1 cellular context compared by ENCODE assay signal in the genomic region with DNA sequence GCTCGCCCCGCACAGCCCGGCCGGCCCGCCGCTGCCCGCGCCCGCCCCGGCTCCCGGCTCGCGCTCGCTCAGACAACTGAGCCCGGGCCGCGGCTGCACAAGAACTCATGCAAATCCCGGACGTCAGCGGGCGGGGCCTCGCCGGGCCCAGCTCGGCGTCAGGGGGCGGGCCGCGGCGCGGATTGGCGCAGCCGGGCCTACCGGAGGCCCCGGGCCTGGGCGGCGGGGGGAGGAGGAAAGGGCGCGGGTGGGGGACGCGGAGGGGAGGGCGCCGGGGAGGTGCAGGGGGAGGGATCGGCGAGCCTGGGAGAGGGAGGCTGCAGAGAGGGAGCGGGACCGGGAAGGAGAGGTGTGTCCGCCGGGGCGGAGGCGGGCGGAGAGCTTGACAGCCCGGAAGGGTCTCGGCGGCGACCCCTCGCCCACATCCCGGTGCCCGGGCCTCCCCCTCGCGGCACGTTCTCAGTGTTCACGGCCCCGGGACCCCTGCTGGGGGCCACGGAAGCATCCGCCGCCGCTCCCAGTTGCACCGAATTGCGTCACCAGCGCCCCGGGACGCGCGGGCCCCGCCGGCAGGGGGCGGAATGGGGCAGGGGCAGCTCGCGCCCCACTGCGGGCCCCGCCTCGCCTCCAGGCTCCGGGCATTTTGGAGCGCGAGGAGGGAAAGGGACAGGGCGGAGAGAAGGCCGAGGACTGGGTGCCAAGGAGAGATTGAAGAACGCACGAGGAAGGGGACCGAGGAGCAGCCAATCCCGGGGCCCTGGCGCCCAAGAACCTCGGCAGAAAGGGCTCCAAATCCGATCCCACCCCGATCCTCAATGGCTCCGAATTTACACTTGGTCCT.
TF ChIP-seq lines count a peak whose summit lies in the region.

A gene (minus strand): TSS at position 78 of the 841 bp plus-strand sequence. CDS start 189 bp downstream, outside the sequence.

TF ChIP-seq in HepG2, 621 proteins besides CTCF, POLR2A, EP300 and RAD21 (continued from another document and continues in another):
- TF ChIP-seq, protein P1, sequence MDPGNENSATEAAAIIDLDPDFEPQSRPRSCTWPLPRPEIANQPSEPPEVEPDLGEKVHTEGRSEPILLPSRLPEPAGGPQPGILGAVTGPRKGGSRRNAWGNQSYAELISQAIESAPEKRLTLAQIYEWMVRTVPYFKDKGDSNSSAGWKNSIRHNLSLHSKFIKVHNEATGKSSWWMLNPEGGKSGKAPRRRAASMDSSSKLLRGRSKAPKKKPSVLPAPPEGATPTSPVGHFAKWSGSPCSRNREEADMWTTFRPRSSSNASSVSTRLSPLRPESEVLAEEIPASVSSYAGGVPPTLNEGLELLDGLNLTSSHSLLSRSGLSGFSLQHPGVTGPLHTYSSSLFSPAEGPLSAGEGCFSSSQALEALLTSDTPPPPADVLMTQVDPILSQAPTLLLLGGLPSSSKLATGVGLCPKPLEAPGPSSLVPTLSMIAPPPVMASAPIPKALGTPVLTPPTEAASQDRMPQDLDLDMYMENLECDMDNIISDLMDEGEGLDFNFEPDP (CRISPR knock-in tag; conservative IDR thresholded peaks at IDR 0.05) = no peak
- no peak for TF ChIP-seq ZNF766 (CRISPR knock-in tag; IDR thresholded peaks at IDR 0.05; ENCODE audit: borderline replicate concordance)
- no peak for TF ChIP-seq MBD4 (IDR thresholded peaks at IDR 0.05; ENCODE audit: borderline replicate concordance, low read length)
- peak; percentile 91 for TF ChIP-seq ZNF724P (CRISPR knock-in tag; IDR thresholded peaks at IDR 0.05; ENCODE audit: borderline replicate concordance)
- peak; percentile 15; the same call in 1 of the 2 replicates for TF ChIP-seq RXRB (CRISPR knock-in tag; IDR thresholded peaks at IDR 0.05; ENCODE audit: borderline replicate concordance)
- TF ChIP-seq ADNP (CRISPR knock-in tag; IDR thresholded peaks at IDR 0.05) = peak; percentile 95
- TF ChIP-seq SRF (IDR thresholded peaks at IDR 0.05; ENCODE audit: low read depth, low read length) = no peak
- no peak for TF ChIP-seq ZNF292 (CRISPR knock-in tag; IDR thresholded peaks at IDR 0.05; ENCODE audit: borderline replicate concordance, low read depth)
- peak; percentile 49; the same call in 1 of the 2 replicates for TF ChIP-seq ZMYM4 (CRISPR knock-in tag; IDR thresholded peaks at IDR 0.05)
- TF ChIP-seq HCFC1 (IDR thresholded peaks at IDR 0.05; ENCODE audit: low read depth, low read length) = no peak
- TF ChIP-seq CEBPB (IDR thresholded peaks at IDR 0.05; ENCODE audit: borderline replicate concordance, low read depth, low read length) = peak; percentile 96
- TF ChIP-seq MEF2D (CRISPR knock-in tag; IDR thresholded peaks at IDR 0.05) = no peak
- no peak for TF ChIP-seq RFX3 (CRISPR knock-in tag; IDR thresholded peaks at IDR 0.05)
- TF ChIP-seq MED8 (CRISPR knock-in tag; IDR thresholded peaks at IDR 0.05; ENCODE audit: insufficient replicate concordance) = peak; percentile 81
- no peak for TF ChIP-seq ZFYVE20 (CRISPR knock-in tag; IDR thresholded peaks at IDR 0.05; ENCODE audit: borderline replicate concordance, low read depth)
- TF ChIP-seq, protein P2, sequence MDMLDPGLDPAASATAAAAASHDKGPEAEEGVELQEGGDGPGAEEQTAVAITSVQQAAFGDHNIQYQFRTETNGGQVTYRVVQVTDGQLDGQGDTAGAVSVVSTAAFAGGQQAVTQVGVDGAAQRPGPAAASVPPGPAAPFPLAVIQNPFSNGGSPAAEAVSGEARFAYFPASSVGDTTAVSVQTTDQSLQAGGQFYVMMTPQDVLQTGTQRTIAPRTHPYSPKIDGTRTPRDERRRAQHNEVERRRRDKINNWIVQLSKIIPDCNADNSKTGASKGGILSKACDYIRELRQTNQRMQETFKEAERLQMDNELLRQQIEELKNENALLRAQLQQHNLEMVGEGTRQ (IDR thresholded peaks at IDR 0.05; ENCODE audit: low read depth, low read length) = no peak
- TF ChIP-seq, protein P2 (CRISPR knock-in tag; IDR thresholded peaks at IDR 0.05; ENCODE audit: borderline replicate concordance) = no peak; the same call in 1 of the 2 replicates
- no peak for TF ChIP-seq ZNF589 (CRISPR knock-in tag; conservative IDR thresholded peaks at IDR 0.05)
- TF ChIP-seq, protein P3, sequence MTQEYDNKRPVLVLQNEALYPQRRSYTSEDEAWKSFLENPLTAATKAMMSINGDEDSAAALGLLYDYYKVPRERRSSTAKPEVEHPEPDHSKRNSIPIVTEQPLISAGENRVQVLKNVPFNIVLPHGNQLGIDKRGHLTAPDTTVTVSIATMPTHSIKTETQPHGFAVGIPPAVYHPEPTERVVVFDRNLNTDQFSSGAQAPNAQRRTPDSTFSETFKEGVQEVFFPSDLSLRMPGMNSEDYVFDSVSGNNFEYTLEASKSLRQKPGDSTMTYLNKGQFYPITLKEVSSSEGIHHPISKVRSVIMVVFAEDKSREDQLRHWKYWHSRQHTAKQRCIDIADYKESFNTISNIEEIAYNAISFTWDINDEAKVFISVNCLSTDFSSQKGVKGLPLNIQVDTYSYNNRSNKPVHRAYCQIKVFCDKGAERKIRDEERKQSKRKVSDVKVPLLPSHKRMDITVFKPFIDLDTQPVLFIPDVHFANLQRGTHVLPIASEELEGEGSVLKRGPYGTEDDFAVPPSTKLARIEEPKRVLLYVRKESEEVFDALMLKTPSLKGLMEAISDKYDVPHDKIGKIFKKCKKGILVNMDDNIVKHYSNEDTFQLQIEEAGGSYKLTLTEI (CRISPR knock-in tag; conservative IDR thresholded peaks at IDR 0.05) = no peak
- TF ChIP-seq HNF4G (IDR thresholded peaks at IDR 0.05; ENCODE audit: borderline replicate concordance, low read depth, low read length) = no peak; the same call in 1 of the 2 replicates
- TF ChIP-seq HNF4G (CRISPR knock-in tag; IDR thresholded peaks at IDR 0.05; ENCODE audit: borderline replicate concordance, low read depth) = no peak; the same call in none of the 2 replicates
- no peak for TF ChIP-seq ZNF761 (CRISPR knock-in tag; conservative IDR thresholded peaks at IDR 0.05)
- TF ChIP-seq, protein P4, sequence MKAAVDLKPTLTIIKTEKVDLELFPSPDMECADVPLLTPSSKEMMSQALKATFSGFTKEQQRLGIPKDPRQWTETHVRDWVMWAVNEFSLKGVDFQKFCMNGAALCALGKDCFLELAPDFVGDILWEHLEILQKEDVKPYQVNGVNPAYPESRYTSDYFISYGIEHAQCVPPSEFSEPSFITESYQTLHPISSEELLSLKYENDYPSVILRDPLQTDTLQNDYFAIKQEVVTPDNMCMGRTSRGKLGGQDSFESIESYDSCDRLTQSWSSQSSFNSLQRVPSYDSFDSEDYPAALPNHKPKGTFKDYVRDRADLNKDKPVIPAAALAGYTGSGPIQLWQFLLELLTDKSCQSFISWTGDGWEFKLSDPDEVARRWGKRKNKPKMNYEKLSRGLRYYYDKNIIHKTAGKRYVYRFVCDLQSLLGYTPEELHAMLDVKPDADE (CRISPR knock-in tag; IDR thresholded peaks at IDR 0.05) = no peak
- peak; percentile 71 for TF ChIP-seq ATF7 (IDR thresholded peaks at IDR 0.05)
- peak; percentile 93 for TF ChIP-seq ATF7 (CRISPR knock-in tag; IDR thresholded peaks at IDR 0.05)
- TF ChIP-seq, protein P5, sequence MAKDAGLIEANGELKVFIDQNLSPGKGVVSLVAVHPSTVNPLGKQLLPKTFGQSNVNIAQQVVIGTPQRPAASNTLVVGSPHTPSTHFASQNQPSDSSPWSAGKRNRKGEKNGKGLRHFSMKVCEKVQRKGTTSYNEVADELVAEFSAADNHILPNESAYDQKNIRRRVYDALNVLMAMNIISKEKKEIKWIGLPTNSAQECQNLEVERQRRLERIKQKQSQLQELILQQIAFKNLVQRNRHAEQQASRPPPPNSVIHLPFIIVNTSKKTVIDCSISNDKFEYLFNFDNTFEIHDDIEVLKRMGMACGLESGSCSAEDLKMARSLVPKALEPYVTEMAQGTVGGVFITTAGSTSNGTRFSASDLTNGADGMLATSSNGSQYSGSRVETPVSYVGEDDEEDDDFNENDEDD (CRISPR knock-in tag; IDR thresholded peaks at IDR 0.05; ENCODE audit: borderline replicate concordance) = 0 out of 2 replicates have a peak, but pooled peaks have one; percentile 37
- peak; percentile 93 for TF ChIP-seq ZBTB7A (CRISPR knock-in tag; IDR thresholded peaks at IDR 0.05)
- TF ChIP-seq AGO2 (optimal IDR thresholded peaks at IDR 0.05; ENCODE audit: low read depth, low read length) = peak; percentile 82
- 0 out of 2 replicates have a peak, but pooled peaks have one; percentile 26 for TF ChIP-seq CAMTA2 (CRISPR knock-in tag; IDR thresholded peaks at IDR 0.05; ENCODE audit: borderline replicate concordance)
- TF ChIP-seq MBNL3 (CRISPR knock-in tag; conservative IDR thresholded peaks at IDR 0.05) = no peak
- TF ChIP-seq, protein P6, sequence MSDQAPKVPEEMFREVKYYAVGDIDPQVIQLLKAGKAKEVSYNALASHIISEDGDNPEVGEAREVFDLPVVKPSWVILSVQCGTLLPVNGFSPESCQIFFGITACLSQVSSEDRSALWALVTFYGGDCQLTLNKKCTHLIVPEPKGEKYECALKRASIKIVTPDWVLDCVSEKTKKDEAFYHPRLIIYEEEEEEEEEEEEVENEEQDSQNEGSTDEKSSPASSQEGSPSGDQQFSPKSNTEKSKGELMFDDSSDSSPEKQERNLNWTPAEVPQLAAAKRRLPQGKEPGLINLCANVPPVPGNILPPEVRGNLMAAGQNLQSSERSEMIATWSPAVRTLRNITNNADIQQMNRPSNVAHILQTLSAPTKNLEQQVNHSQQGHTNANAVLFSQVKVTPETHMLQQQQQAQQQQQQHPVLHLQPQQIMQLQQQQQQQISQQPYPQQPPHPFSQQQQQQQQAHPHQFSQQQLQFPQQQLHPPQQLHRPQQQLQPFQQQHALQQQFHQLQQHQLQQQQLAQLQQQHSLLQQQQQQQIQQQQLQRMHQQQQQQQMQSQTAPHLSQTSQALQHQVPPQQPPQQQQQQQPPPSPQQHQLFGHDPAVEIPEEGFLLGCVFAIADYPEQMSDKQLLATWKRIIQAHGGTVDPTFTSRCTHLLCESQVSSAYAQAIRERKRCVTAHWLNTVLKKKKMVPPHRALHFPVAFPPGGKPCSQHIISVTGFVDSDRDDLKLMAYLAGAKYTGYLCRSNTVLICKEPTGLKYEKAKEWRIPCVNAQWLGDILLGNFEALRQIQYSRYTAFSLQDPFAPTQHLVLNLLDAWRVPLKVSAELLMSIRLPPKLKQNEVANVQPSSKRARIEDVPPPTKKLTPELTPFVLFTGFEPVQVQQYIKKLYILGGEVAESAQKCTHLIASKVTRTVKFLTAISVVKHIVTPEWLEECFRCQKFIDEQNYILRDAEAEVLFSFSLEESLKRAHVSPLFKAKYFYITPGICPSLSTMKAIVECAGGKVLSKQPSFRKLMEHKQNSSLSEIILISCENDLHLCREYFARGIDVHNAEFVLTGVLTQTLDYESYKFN (CRISPR knock-in tag; conservative IDR thresholded peaks at IDR 0.05) = no peak; the same call in 1 of the 2 replicates
- no peak for TF ChIP-seq ZNF143 (CRISPR knock-in tag; IDR thresholded peaks at IDR 0.05)
- TF ChIP-seq TEAD3 (CRISPR knock-in tag; optimal IDR thresholded peaks at IDR 0.05; ENCODE audit: borderline replicate concordance) = peak; percentile 60
- no peak for TF ChIP-seq EZH2 (conservative IDR thresholded peaks at IDR 0.05; ENCODE audit: low read depth, low read length)
- TF ChIP-seq PCBP1 (IDR thresholded peaks at IDR 0.05; ENCODE audit: borderline replicate concordance, low read depth, low read length) = no peak
- TF ChIP-seq, protein P7, sequence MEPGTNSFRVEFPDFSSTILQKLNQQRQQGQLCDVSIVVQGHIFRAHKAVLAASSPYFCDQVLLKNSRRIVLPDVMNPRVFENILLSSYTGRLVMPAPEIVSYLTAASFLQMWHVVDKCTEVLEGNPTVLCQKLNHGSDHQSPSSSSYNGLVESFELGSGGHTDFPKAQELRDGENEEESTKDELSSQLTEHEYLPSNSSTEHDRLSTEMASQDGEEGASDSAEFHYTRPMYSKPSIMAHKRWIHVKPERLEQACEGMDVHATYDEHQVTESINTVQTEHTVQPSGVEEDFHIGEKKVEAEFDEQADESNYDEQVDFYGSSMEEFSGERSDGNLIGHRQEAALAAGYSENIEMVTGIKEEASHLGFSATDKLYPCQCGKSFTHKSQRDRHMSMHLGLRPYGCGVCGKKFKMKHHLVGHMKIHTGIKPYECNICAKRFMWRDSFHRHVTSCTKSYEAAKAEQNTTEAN (CRISPR knock-in tag; conservative IDR thresholded peaks at IDR 0.05) = peak; percentile 35; the same call in 1 of the 2 replicates
- 0 out of 2 replicates have a peak, but pooled peaks have one; percentile 79 for TF ChIP-seq HOXA9 (CRISPR knock-in tag; IDR thresholded peaks at IDR 0.05; ENCODE audit: borderline replicate concordance)
- TF ChIP-seq SP1 (IDR thresholded peaks at IDR 0.05) = no peak
- TF ChIP-seq SP1 (CRISPR knock-in tag; IDR thresholded peaks at IDR 0.05) = 0 out of 2 replicates have a peak, but pooled peaks have one; percentile 33
- no peak for TF ChIP-seq ZNF737 (CRISPR knock-in tag; IDR thresholded peaks at IDR 0.05; ENCODE audit: borderline replicate concordance)
- TF ChIP-seq, protein P8, sequence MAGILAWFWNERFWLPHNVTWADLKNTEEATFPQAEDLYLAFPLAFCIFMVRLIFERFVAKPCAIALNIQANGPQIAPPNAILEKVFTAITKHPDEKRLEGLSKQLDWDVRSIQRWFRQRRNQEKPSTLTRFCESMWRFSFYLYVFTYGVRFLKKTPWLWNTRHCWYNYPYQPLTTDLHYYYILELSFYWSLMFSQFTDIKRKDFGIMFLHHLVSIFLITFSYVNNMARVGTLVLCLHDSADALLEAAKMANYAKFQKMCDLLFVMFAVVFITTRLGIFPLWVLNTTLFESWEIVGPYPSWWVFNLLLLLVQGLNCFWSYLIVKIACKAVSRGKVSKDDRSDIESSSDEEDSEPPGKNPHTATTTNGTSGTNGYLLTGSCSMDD (CRISPR knock-in tag; IDR thresholded peaks at IDR 0.05) = no peak
- no peak for TF ChIP-seq NKX3-1 (CRISPR knock-in tag; IDR thresholded peaks at IDR 0.05)
- TF ChIP-seq, protein P9, sequence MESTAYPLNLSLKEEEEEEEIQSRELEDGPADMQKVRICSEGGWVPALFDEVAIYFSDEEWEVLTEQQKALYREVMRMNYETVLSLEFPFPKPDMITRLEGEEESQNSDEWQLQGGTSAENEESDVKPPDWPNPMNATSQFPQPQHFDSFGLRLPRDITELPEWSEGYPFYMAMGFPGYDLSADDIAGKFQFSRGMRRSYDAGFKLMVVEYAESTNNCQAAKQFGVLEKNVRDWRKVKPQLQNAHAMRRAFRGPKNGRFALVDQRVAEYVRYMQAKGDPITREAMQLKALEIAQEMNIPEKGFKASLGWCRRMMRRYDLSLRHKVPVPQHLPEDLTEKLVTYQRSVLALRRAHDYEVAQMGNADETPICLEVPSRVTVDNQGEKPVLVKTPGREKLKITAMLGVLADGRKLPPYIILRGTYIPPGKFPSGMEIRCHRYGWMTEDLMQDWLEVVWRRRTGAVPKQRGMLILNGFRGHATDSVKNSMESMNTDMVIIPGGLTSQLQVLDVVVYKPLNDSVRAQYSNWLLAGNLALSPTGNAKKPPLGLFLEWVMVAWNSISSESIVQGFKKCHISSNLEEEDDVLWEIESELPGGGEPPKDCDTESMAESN (CRISPR knock-in tag; conservative IDR thresholded peaks at IDR 0.05) = peak; percentile 95
